In the genomic region with DNA sequence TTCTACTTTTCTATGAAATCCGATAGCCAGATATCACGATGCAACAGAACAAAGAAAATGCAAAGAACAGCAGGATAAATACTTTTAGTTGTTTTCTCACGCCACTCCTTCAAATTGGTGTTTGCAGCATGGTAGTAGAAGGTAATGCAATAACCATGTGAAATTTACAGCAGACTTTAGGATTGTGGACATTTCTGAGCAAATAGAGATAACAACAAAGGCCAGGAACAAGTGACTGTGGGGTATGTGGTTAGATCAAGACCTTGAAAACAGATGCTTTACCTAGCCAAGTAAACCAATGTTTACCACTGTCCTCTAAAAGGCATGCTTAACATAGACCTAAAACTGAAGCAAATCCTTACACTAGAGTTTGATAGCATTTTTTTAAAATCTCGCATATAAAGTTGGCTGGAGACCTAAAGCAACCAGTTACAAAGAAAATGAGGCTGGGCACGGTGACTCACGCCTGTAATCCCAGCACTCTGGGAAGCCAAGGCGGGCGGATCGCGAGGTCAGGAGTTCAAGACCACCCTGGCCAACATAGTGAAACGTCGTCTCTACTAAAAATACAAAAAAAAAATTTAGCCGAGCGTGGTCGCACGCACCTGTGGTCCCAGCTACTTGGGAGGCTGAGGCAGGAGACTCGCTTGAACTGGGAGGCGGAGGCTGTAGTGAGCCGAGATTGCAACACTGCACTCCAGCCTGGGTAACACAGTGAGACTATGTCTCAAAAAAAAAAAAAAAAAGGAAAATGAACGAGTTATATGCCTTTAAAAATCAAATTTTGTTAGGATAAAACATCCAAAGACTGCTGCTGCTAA, we compare ENCODE assay signal across 1 cellular context.
TF ChIP-seq lines count a peak whose summit lies in the region.

No MANE protein-coding gene starts in this region.

TF ChIP-seq in HepG2, 621 proteins besides CTCF, POLR2A, EP300 and RAD21 (continued from another document and continues in another):
- TF ChIP-seq, protein P1, sequence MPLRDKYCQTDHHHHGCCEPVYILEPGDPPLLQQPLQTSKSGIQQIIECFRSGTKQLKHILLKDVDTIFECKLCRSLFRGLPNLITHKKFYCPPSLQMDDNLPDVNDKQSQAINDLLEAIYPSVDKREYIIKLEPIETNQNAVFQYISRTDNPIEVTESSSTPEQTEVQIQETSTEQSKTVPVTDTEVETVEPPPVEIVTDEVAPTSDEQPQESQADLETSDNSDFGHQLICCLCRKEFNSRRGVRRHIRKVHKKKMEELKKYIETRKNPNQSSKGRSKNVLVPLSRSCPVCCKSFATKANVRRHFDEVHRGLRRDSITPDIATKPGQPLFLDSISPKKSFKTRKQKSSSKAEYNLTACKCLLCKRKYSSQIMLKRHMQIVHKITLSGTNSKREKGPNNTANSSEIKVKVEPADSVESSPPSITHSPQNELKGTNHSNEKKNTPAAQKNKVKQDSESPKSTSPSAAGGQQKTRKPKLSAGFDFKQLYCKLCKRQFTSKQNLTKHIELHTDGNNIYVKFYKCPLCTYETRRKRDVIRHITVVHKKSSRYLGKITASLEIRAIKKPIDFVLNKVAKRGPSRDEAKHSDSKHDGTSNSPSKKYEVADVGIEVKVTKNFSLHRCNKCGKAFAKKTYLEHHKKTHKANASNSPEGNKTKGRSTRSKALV (CRISPR knock-in tag; IDR thresholded peaks at IDR 0.05) = no peak
- peak; percentile 58 for TF ChIP-seq POGZ (CRISPR knock-in tag; IDR thresholded peaks at IDR 0.05)
- TF ChIP-seq ZNF44 (CRISPR knock-in tag; IDR thresholded peaks at IDR 0.05) = no peak
- peak; percentile 79 for TF ChIP-seq FOSL2 (CRISPR knock-in tag; IDR thresholded peaks at IDR 0.05)
- no peak for TF ChIP-seq ZNF577 (CRISPR knock-in tag; IDR thresholded peaks at IDR 0.05; ENCODE audit: borderline replicate concordance, low read depth)
- TF ChIP-seq HOXA5 (CRISPR knock-in tag; IDR thresholded peaks at IDR 0.05) = no peak
- no peak for TF ChIP-seq PTBP1 (IDR thresholded peaks at IDR 0.05; ENCODE audit: low read depth, low read length, poor library complexity, severe bottlenecking)
- TF ChIP-seq, protein P2, sequence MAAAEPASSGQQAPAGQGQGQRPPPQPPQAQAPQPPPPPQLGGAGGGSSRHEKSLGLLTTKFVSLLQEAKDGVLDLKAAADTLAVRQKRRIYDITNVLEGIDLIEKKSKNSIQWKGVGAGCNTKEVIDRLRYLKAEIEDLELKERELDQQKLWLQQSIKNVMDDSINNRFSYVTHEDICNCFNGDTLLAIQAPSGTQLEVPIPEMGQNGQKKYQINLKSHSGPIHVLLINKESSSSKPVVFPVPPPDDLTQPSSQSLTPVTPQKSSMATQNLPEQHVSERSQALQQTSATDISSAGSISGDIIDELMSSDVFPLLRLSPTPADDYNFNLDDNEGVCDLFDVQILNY (CRISPR knock-in tag; conservative IDR thresholded peaks at IDR 0.05) = no peak
- no peak for TF ChIP-seq KMT2A (CRISPR knock-in tag; IDR thresholded peaks at IDR 0.05)
- TF ChIP-seq, protein P3, sequence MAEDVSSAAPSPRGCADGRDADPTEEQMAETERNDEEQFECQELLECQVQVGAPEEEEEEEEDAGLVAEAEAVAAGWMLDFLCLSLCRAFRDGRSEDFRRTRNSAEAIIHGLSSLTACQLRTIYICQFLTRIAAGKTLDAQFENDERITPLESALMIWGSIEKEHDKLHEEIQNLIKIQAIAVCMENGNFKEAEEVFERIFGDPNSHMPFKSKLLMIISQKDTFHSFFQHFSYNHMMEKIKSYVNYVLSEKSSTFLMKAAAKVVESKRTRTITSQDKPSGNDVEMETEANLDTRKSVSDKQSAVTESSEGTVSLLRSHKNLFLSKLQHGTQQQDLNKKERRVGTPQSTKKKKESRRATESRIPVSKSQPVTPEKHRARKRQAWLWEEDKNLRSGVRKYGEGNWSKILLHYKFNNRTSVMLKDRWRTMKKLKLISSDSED (CRISPR knock-in tag; IDR thresholded peaks at IDR 0.05) = no peak
- TF ChIP-seq RXRB (CRISPR knock-in tag; IDR thresholded peaks at IDR 0.05; ENCODE audit: borderline replicate concordance) = peak; percentile 70
- TF ChIP-seq ARNT2 (CRISPR knock-in tag; IDR thresholded peaks at IDR 0.05; ENCODE audit: low read depth) = no peak; the same call in 1 of the 2 replicates
- TF ChIP-seq MTF2 (CRISPR knock-in tag; IDR thresholded peaks at IDR 0.05; ENCODE audit: borderline replicate concordance) = no peak
- no peak for TF ChIP-seq ZNF674 (CRISPR knock-in tag; IDR thresholded peaks at IDR 0.05; ENCODE audit: low read depth)
- TF ChIP-seq GABPA (IDR thresholded peaks at IDR 0.05; ENCODE audit: low read depth, low read length) = no peak
- TF ChIP-seq GABPA (CRISPR knock-in tag; IDR thresholded peaks at IDR 0.05; ENCODE audit: low read depth) = no peak
- TF ChIP-seq PHF21A (CRISPR knock-in tag; IDR thresholded peaks at IDR 0.05) = 0 out of 2 replicates have a peak, but pooled peaks have one; percentile 61
- TF ChIP-seq SMARCE1 (IDR thresholded peaks at IDR 0.05; ENCODE audit: borderline replicate concordance) = no peak
- TF ChIP-seq, protein P4, sequence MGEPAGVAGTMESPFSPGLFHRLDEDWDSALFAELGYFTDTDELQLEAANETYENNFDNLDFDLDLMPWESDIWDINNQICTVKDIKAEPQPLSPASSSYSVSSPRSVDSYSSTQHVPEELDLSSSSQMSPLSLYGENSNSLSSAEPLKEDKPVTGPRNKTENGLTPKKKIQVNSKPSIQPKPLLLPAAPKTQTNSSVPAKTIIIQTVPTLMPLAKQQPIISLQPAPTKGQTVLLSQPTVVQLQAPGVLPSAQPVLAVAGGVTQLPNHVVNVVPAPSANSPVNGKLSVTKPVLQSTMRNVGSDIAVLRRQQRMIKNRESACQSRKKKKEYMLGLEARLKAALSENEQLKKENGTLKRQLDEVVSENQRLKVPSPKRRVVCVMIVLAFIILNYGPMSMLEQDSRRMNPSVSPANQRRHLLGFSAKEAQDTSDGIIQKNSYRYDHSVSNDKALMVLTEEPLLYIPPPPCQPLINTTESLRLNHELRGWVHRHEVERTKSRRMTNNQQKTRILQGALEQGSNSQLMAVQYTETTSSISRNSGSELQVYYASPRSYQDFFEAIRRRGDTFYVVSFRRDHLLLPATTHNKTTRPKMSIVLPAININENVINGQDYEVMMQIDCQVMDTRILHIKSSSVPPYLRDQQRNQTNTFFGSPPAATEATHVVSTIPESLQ (CRISPR knock-in tag; conservative IDR thresholded peaks at IDR 0.05) = no peak
- no peak for TF ChIP-seq ZSCAN31 (CRISPR knock-in tag; IDR thresholded peaks at IDR 0.05; ENCODE audit: low read depth)
- TF ChIP-seq SATB2 (CRISPR knock-in tag; IDR thresholded peaks at IDR 0.05) = no peak
- TF ChIP-seq ADNP (CRISPR knock-in tag; IDR thresholded peaks at IDR 0.05) = 0 out of 2 replicates have a peak, but pooled peaks have one; percentile 33
- TF ChIP-seq PRMT3 (CRISPR knock-in tag; IDR thresholded peaks at IDR 0.05; ENCODE audit: borderline replicate concordance, low read depth) = no peak
- TF ChIP-seq, protein P5, sequence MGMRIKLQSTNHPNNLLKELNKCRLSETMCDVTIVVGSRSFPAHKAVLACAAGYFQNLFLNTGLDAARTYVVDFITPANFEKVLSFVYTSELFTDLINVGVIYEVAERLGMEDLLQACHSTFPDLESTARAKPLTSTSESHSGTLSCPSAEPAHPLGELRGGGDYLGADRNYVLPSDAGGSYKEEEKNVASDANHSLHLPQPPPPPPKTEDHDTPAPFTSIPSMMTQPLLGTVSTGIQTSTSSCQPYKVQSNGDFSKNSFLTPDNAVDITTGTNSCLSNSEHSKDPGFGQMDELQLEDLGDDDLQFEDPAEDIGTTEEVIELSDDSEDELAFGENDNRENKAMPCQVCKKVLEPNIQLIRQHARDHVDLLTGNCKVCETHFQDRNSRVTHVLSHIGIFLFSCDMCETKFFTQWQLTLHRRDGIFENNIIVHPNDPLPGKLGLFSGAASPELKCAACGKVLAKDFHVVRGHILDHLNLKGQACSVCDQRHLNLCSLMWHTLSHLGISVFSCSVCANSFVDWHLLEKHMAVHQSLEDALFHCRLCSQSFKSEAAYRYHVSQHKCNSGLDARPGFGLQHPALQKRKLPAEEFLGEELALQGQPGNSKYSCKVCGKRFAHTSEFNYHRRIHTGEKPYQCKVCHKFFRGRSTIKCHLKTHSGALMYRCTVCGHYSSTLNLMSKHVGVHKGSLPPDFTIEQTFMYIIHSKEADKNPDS (CRISPR knock-in tag; IDR thresholded peaks at IDR 0.05) = no peak
- TF ChIP-seq, protein P6, sequence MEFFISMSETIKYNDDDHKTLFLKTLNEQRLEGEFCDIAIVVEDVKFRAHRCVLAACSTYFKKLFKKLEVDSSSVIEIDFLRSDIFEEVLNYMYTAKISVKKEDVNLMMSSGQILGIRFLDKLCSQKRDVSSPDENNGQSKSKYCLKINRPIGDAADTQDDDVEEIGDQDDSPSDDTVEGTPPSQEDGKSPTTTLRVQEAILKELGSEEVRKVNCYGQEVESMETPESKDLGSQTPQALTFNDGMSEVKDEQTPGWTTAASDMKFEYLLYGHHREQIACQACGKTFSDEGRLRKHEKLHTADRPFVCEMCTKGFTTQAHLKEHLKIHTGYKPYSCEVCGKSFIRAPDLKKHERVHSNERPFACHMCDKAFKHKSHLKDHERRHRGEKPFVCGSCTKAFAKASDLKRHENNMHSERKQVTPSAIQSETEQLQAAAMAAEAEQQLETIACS (CRISPR knock-in tag; IDR thresholded peaks at IDR 0.05) = no peak
- TF ChIP-seq ZKSCAN1 (IDR thresholded peaks at IDR 0.05; ENCODE audit: low read length) = no peak
- TF ChIP-seq FLYWCH1 (CRISPR knock-in tag; IDR thresholded peaks at IDR 0.05) = no peak
- no peak for TF ChIP-seq ZNF891 (CRISPR knock-in tag; IDR thresholded peaks at IDR 0.05)
- no peak for TF ChIP-seq ZFY (CRISPR knock-in tag; IDR thresholded peaks at IDR 0.05)
- TF ChIP-seq, protein P7, sequence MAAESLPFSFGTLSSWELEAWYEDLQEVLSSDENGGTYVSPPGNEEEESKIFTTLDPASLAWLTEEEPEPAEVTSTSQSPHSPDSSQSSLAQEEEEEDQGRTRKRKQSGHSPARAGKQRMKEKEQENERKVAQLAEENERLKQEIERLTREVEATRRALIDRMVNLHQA (CRISPR knock-in tag; IDR thresholded peaks at IDR 0.05) = no peak
- peak; percentile 82 for TF ChIP-seq TEAD3 (CRISPR knock-in tag; optimal IDR thresholded peaks at IDR 0.05; ENCODE audit: borderline replicate concordance)
- TF ChIP-seq ZNF7 (CRISPR knock-in tag; IDR thresholded peaks at IDR 0.05) = no peak
- TF ChIP-seq FOXP1 (IDR thresholded peaks at IDR 0.05) = peak; percentile 90
- TF ChIP-seq FOXP1 (CRISPR knock-in tag; IDR thresholded peaks at IDR 0.05) = peak; percentile 95
- TF ChIP-seq, protein P8, sequence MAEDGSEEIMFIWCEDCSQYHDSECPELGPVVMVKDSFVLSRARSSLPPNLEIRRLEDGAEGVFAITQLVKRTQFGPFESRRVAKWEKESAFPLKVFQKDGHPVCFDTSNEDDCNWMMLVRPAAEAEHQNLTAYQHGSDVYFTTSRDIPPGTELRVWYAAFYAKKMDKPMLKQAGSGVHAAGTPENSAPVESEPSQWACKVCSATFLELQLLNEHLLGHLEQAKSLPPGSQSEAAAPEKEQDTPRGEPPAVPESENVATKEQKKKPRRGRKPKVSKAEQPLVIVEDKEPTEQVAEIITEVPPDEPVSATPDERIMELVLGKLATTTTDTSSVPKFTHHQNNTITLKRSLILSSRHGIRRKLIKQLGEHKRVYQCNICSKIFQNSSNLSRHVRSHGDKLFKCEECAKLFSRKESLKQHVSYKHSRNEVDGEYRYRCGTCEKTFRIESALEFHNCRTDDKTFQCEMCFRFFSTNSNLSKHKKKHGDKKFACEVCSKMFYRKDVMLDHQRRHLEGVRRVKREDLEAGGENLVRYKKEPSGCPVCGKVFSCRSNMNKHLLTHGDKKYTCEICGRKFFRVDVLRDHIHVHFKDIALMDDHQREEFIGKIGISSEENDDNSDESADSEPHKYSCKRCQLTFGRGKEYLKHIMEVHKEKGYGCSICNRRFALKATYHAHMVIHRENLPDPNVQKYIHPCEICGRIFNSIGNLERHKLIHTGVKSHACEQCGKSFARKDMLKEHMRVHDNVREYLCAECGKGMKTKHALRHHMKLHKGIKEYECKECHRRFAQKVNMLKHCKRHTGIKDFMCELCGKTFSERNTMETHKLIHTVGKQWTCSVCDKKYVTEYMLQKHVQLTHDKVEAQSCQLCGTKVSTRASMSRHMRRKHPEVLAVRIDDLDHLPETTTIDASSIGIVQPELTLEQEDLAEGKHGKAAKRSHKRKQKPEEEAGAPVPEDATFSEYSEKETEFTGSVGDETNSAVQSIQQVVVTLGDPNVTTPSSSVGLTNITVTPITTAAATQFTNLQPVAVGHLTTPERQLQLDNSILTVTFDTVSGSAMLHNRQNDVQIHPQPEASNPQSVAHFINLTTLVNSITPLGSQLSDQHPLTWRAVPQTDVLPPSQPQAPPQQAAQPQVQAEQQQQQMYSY (CRISPR knock-in tag; IDR thresholded peaks at IDR 0.05) = peak; percentile 19; the same call in 1 of the 2 replicates
- TF ChIP-seq ZC3H13 (CRISPR knock-in tag; IDR thresholded peaks at IDR 0.05) = no peak
- peak; percentile 61; the same call in 1 of the 2 replicates for TF ChIP-seq TBX2 (CRISPR knock-in tag; IDR thresholded peaks at IDR 0.05; ENCODE audit: borderline replicate concordance)
- TF ChIP-seq RFX1 (IDR thresholded peaks at IDR 0.05) = no peak
- no peak for TF ChIP-seq RBM39 (IDR thresholded peaks at IDR 0.05; ENCODE audit: low read depth, low read length, poor library complexity, severe bottlenecking)
- TF ChIP-seq HNF4A (CRISPR knock-in tag; IDR thresholded peaks at IDR 0.05) = peak; percentile 60
- TF ChIP-seq, protein P9, sequence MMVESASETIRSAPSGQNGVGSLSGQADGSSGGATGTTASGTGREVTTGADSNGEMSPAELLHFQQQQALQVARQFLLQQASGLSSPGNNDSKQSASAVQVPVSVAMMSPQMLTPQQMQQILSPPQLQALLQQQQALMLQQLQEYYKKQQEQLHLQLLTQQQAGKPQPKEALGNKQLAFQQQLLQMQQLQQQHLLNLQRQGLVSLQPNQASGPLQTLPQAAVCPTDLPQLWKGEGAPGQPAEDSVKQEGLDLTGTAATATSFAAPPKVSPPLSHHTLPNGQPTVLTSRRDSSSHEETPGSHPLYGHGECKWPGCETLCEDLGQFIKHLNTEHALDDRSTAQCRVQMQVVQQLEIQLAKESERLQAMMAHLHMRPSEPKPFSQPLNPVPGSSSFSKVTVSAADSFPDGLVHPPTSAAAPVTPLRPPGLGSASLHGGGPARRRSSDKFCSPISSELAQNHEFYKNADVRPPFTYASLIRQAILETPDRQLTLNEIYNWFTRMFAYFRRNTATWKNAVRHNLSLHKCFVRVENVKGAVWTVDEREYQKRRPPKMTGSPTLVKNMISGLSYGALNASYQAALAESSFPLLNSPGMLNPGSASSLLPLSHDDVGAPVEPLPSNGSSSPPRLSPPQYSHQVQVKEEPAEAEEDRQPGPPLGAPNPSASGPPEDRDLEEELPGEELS (CRISPR knock-in tag; IDR thresholded peaks at IDR 0.05) = peak; percentile 94
